ENCODE assay signal across 12 cellular contexts in genomic region chrX:140439455-140439854, GRCh38.
A peak's percentile ranks its signal among the peaks of the same experiment; 100 is the strongest.
DNase-seq lines count a peak whose midpoint lies in the region; TF ChIP-seq lines count a peak whose summit lies in the region.
"Had no signal": no experiment of that assay in that cellular context is flagged by ENCODE, and none has a peak within 500 bp of the region (broad histone marks: within the 10 kb centered on the region; RNA-seq: fewer than 3 reads in every experiment).

No MANE protein-coding gene starts in this region.

- H3K27me3 Mint-ChIP-seq in nephron progenitor cell (ENCODE audit: low read depth, poor library complexity), result peaks cover 50% of the 10 kb centered on the region

- TF ChIP-seq POLR2A in esophagus muscularis mucosa (IDR thresholded peaks at IDR 0.05; ENCODE audit: low read depth), result no peak

- no peaks in the 10 kb centered on the region for H3K9me3 Mint-ChIP-seq in nephron progenitor cell
- H3K9me3 Mint-ChIP-seq: activated CD4-positive, alpha-beta memory T cell treated with anti-CD3 and anti-CD28 coated beads for 36 hours; activated naive CD8-positive, alpha-beta T cell treated with anti-CD3 and anti-CD28 coated beads, Interleukin-2, amount 50 U/mL, for 24 hours had no signal

- H3K27ac Mint-ChIP-seq in nephron progenitor cell, result no peak overlapping the region
- H3K27ac Mint-ChIP-seq: activated CD4-positive, alpha-beta memory T cell treated with anti-CD3 and anti-CD28 coated beads for 36 hours; activated naive CD8-positive, alpha-beta T cell treated with anti-CD3 and anti-CD28 coated beads, Interleukin-2, amount 50 U/mL, for 24 hours had no signal

- H3K4me1 ChIP-seq in esophagus muscularis mucosa, result peaks cover 0 to 7% (median 7%) of the 10 kb centered on the region in 4 donors

- no peak for TF ChIP-seq CTCF in esophagus muscularis mucosa (IDR thresholded peaks at IDR 0.05)
- TF ChIP-seq CTCF in nephron progenitor cell (IDR thresholded peaks at IDR 0.05), result no peak

- H3K27ac ChIP-seq in esophagus muscularis mucosa (replicated peaks in 1 of 4), result no peak overlapping the region
- H3K27ac ChIP-seq: SK-N-MC had no signal

- peaks cover 15% of the 10 kb centered on the region for H3K4me1 Mint-ChIP-seq in nephron progenitor cell
- H3K4me1 Mint-ChIP-seq: activated naive CD8-positive, alpha-beta T cell treated with anti-CD3 and anti-CD28 coated beads, Interleukin-2, amount 50 U/mL, for 24 hours had no signal

- H3K36me3 ChIP-seq in MG63, result no peaks in the 10 kb centered on the region
- H3K36me3 ChIP-seq in esophagus muscularis mucosa, result no peaks in the 10 kb centered on the region

- H3K36me3 Mint-ChIP-seq in nephron progenitor cell (ENCODE audit: low read depth), result no peaks in the 10 kb centered on the region
- H3K36me3 Mint-ChIP-seq: activated CD4-positive, alpha-beta memory T cell treated with anti-CD3 and anti-CD28 coated beads for 36 hours had no signal

- intact Hi-C loops in esophagus muscularis mucosa (cut with DNase I), result no loop called here

- WGBS in esophagus muscularis mucosa, result 11% methylated on average over 16 of the region's 36 CpGs

- H3K9me3 ChIP-seq in MG63, result no peaks in the 10 kb centered on the region
- H3K9me3 ChIP-seq in esophagus muscularis mucosa, result no peaks in the 10 kb centered on the region

- H3K27me3 ChIP-seq in MG63, result no peaks in the 10 kb centered on the region
- H3K27me3 ChIP-seq in esophagus muscularis mucosa, result peaks cover 0 to 9% (median 2%) of the 10 kb centered on the region in 4 donors

- H3K4me3 ChIP-seq in MG63 (peak overlapping the region; percentile 20), esophagus muscularis mucosa (peak overlapping the region in 3 of 4 donors; percentile 23 to 34 (median 24))
- H3K4me3 ChIP-seq: SK-N-MC had no signal

- TF ChIP-seq EP300 in esophagus muscularis mucosa (IDR thresholded peaks at IDR 0.05), result no peak

- peak overlapping the region; percentile 77 for H3K4me3 Mint-ChIP-seq in nephron progenitor cell
- H3K4me3 Mint-ChIP-seq: activated CD4-positive, alpha-beta memory T cell treated with anti-CD3 and anti-CD28 coated beads for 36 hours; activated naive CD8-positive, alpha-beta T cell treated with anti-CD3 and anti-CD28 coated beads, Interleukin-2, amount 50 U/mL, for 24 hours had no signal

- DNase-seq in COLO668 (lab: John Stamatoyannopoulos, UW; ENCODE audit: unreplicated experiment) (peak; percentile 5), MG63 (peak; percentile 50), esophagus muscularis mucosa (ENCODE audit: extremely low spot score) (no peak), nephron progenitor cell (peak; percentile 79), NCI-H446 (lab: John Stamatoyannopoulos, UW) (no peak), NCI-H2196 treated with DMSO at 0.1 percent for 48 hours (lab: John Stamatoyannopoulos, UW; ENCODE audit: unreplicated experiment) (no peak), NCI-H1048 (lab: John Stamatoyannopoulos, UW) (no peak), AG08396 (ENCODE audit: low spot score) (no peak)
- DNase-seq: activated CD4-positive, alpha-beta memory T cell treated with anti-CD3 and anti-CD28 coated beads for 36 hours; activated naive CD8-positive, alpha-beta T cell treated with anti-CD3 and anti-CD28 coated beads, Interleukin-2, amount 50 U/mL, for 24 hours; NCI-H2081 treated with DMSO at 0.1 percent for 48 hours had no signal

Comparison
In these comparisons a context has a peak if more than half of its experiments do, and no peak if none do; other contexts are left out.
1. DNase-seq: peak in COLO668 (single experiment), MG63 (single experiment) and nephron progenitor cell (single experiment); none in esophagus muscularis mucosa (single experiment), NCI-H446 (0 of 2), NCI-H2196 treated with DMSO at 0.1 percent for 48 hours (single experiment), NCI-H1048 (single experiment) and AG08396 (single experiment).